14 cellular contexts compared by ENCODE assay signal in genomic region chr1:117821382-117821755, GRCh38.
DNase-seq lines count a peak whose midpoint lies in the region; ATAC-seq and TF ChIP-seq lines count a peak whose summit lies in the region.
"Had no signal": no experiment of that assay in that cellular context is flagged by ENCODE, and none has a peak within 500 bp of the region (broad histone marks: within the 10 kb centered on the region; RNA-seq: fewer than 3 reads in every experiment).

No MANE protein-coding gene starts in this region.

- H3K36me3 ChIP-seq in heart right ventricle (no peaks in the 10 kb centered on the region), esophagus squamous epithelium (no peaks in the 10 kb centered on the region)
- H3K36me3 ChIP-seq: ovary had no signal

- intact Hi-C loops in heart right ventricle (cut with DNase I), result no loop called here
- intact Hi-C loops in cardiac septum (cut with DNase I), result no loop called here
- intact Hi-C loops in esophagus squamous epithelium (cut with DNase I), result no loop called here

- H3K4me1 ChIP-seq in heart right ventricle, result peaks cover 0 to 41% (median 19%) of the 10 kb centered on the region in 9 donors
- peaks cover 7 to 37% (median 31%) of the 10 kb centered on the region in 3 donors for H3K4me1 ChIP-seq in esophagus squamous epithelium

- peak in 6 of 8 donors; percentile 12 to 26 (median 22) for ATAC-seq in heart right ventricle
- ATAC-seq: activated CD4-positive, alpha-beta T cell treated with anti-CD3 and anti-CD28 coated beads for 36 hours; effector memory CD8-positive, alpha-beta T cell; stimulated activated naive CD8-positive, alpha-beta T cell treated with anti-CD3 and anti-CD28 coated beads, Interleukin-15, amount 100 ng/mL, for 72 hours had no signal

- H3K27me3 ChIP-seq in heart right ventricle, result no peaks in the 10 kb centered on the region
- no peaks in the 10 kb centered on the region for H3K27me3 ChIP-seq in esophagus squamous epithelium
- H3K27me3 ChIP-seq: ovary had no signal

- H3K9me3 ChIP-seq in heart right ventricle (no peaks in the 10 kb centered on the region), esophagus squamous epithelium (no peaks in the 10 kb centered on the region)
- H3K9me3 ChIP-seq: ovary had no signal

- peak overlapping the region; percentile 87 for H3K27ac Mint-ChIP-seq in osteocyte (ENCODE audit: unreplicated experiment)
- H3K27ac Mint-ChIP-seq: activated CD4-positive, alpha-beta T cell treated with anti-CD3 and anti-CD28 coated beads for 36 hours; effector memory CD8-positive, alpha-beta T cell; immature natural killer cell; stimulated activated naive CD8-positive, alpha-beta T cell treated with anti-CD3 and anti-CD28 coated beads, Interleukin-15, amount 100 ng/mL, for 72 hours had no signal

- 58 to 65% methylated on average over 5 of the region's 5 CpGs for WGBS in heart right ventricle, 2 donors
- WGBS in esophagus squamous epithelium, 2 donors, result 62 to 79% methylated on average over 4 to 5 of the region's 5 CpGs

- DNase-seq in heart right ventricle, result no peak
- no peak for DNase-seq in cardiac septum (ENCODE audit: low spot score)
- DNase-seq in esophagus squamous epithelium (lab: John Stamatoyannopoulos, UW), result no peak
- DNase-seq in osteocyte (ENCODE audit: extremely low spot score, unreplicated experiment), result no peak
- no peak for DNase-seq in NCI-H1417 treated with DMSO at 0.1 percent for 48 hours (lab: John Stamatoyannopoulos, UW)
- no peak for DNase-seq in amygdala (lab: John Stamatoyannopoulos, UW)
- DNase-seq in kidney tubule cell (ENCODE audit: low spot score), result no peak
- DNase-seq in cerebellar cortex (ENCODE audit: low spot score), result no peak
- DNase-seq: activated CD4-positive, alpha-beta T cell treated with anti-CD3 and anti-CD28 coated beads for 36 hours; activated naive CD4-positive, alpha-beta T cell treated with anti-CD3 and anti-CD28 coated beads, Interleukin-2, amount 50 U/mL, for 16 hours; effector memory CD8-positive, alpha-beta T cell; immature natural killer cell; ovary; stimulated activated naive CD8-positive, alpha-beta T cell treated with anti-CD3 and anti-CD28 coated beads, Interleukin-15, amount 100 ng/mL, for 72 hours had no signal

- H3K4me3 Mint-ChIP-seq in osteocyte (ENCODE audit: unreplicated experiment), result no peak overlapping the region
- H3K4me3 Mint-ChIP-seq: activated CD4-positive, alpha-beta T cell treated with anti-CD3 and anti-CD28 coated beads for 36 hours; effector memory CD8-positive, alpha-beta T cell; immature natural killer cell; stimulated activated naive CD8-positive, alpha-beta T cell treated with anti-CD3 and anti-CD28 coated beads, Interleukin-15, amount 100 ng/mL, for 72 hours had no signal

- H3K4me1 Mint-ChIP-seq in osteocyte (ENCODE audit: unreplicated experiment), result peaks cover 40% of the 10 kb centered on the region
- H3K4me1 Mint-ChIP-seq: activated CD4-positive, alpha-beta T cell treated with anti-CD3 and anti-CD28 coated beads for 36 hours; immature natural killer cell had no signal

- H3K4me3 ChIP-seq in heart right ventricle (no peak overlapping the region), esophagus squamous epithelium (no peak overlapping the region)
- H3K4me3 ChIP-seq: ovary had no signal

- H3K27ac ChIP-seq in heart right ventricle (peak overlapping the region in 9 of 10 donors; percentile 8 to 76 (median 62)), esophagus squamous epithelium (peak overlapping the region in 3 of 4 donors; percentile 8 to 67 (median 63))
- H3K27ac ChIP-seq: ovary had no signal

- TF ChIP-seq POLR2A in esophagus squamous epithelium (IDR thresholded peaks at IDR 0.05), result no peak

- H3K27me3 Mint-ChIP-seq in osteocyte (ENCODE audit: unreplicated experiment), result no peaks in the 10 kb centered on the region

- TF ChIP-seq CTCF in heart right ventricle (IDR thresholded peaks at IDR 0.05) (no peak), esophagus squamous epithelium (IDR thresholded peaks at IDR 0.05) (no peak), osteocyte (IDR thresholded peaks at IDR 0.05) (no peak)

- H3K36me3 Mint-ChIP-seq in osteocyte (ENCODE audit: unreplicated experiment), result no peaks in the 10 kb centered on the region
- H3K36me3 Mint-ChIP-seq: immature natural killer cell had no signal

- H3K9me3 Mint-ChIP-seq in osteocyte (ENCODE audit: unreplicated experiment), result no peaks in the 10 kb centered on the region
- H3K9me3 Mint-ChIP-seq: effector memory CD8-positive, alpha-beta T cell; immature natural killer cell had no signal
